ENCODE assay signal across 12 cellular contexts in genomic region chr14:22781606-22782000, GRCh38. TPM values are rescaled to one million over a fixed set of nuclear protein-coding genes. Genes with fewer than 3 reads are reported as not detected.
DNase-seq lines count a peak whose midpoint lies in the region; ATAC-seq and TF ChIP-seq lines count a peak whose summit lies in the region.
"Had no signal": no experiment of that assay in that cellular context is flagged by ENCODE, and none has a peak within 500 bp of the region (broad histone marks: within the 10 kb centered on the region; RNA-seq: fewer than 3 reads in every experiment).

No MANE protein-coding gene starts in this region.

- no peaks in the 10 kb centered on the region for H3K27me3 ChIP-seq in endodermal cell (ENCODE audit: control insufficient read depth, insufficient read depth, low read length, poor library complexity, severe bottlenecking)
- H3K27me3 ChIP-seq: BLaER1 had no signal

- H3K4me3 Mint-ChIP-seq in CD14-positive monocyte = no peak overlapping the region
- no peak overlapping the region for H3K4me3 Mint-ChIP-seq in endodermal cell
- H3K4me3 Mint-ChIP-seq in neural crest cell = no peak overlapping the region
- H3K4me3 Mint-ChIP-seq: activated CD4-positive, alpha-beta memory T cell treated with anti-CD3 and anti-CD28 coated beads for 36 hours had no signal

- DNase-seq in CD14-positive monocyte (ENCODE audit: low spot score) (no peak), NCI-H226 (peak; percentile 50), endodermal cell (no peak), neural crest cell (ENCODE audit: low read depth, low spot score) (no peak), T-helper 9 cell (no peak), Right ventricle myocardium inferior (ENCODE audit: missing footprints) (no peak)
- DNase-seq: activated CD4-positive, alpha-beta memory T cell treated with anti-CD3 and anti-CD28 coated beads for 36 hours; left ventricle myocardium inferior; nucleus accumbens had no signal

- H3K9me3 ChIP-seq in endodermal cell (ENCODE audit: control insufficient read depth, low read length) = no peaks in the 10 kb centered on the region
- H3K9me3 ChIP-seq: left ventricle myocardium inferior had no signal

- intact Hi-C loops in CD14-positive monocyte (cut with micrococcal nuclease) (no loop called here), Right ventricle myocardium inferior (cut with DNase I) (no loop called here)

- no peak overlapping the region for H3K4me3 ChIP-seq in endodermal cell (ENCODE audit: low read length)
- H3K4me3 ChIP-seq: BLaER1, left ventricle myocardium inferior had no signal

- TF ChIP-seq CTCF in CD14-positive monocyte (IDR thresholded peaks at IDR 0.05) = no peak
- no peak for TF ChIP-seq CTCF in endodermal cell (conservative IDR thresholded peaks at IDR 0.05)
- no peak for TF ChIP-seq CTCF in neural crest cell (conservative IDR thresholded peaks at IDR 0.05)

- no peaks in the 10 kb centered on the region for H3K36me3 ChIP-seq in endodermal cell (ENCODE audit: control insufficient read depth, insufficient read depth, low read length)
- H3K36me3 ChIP-seq: left ventricle myocardium inferior had no signal

- H3K27me3 Mint-ChIP-seq in CD14-positive monocyte (ENCODE audit: low read depth in 3 of 3) = peaks cover 0 to 1% (median 0%) of the 10 kb centered on the region in 3 donors
- H3K27me3 Mint-ChIP-seq in endodermal cell (ENCODE audit: insufficient read depth) = no peaks in the 10 kb centered on the region
- no peaks in the 10 kb centered on the region for H3K27me3 Mint-ChIP-seq in neural crest cell (ENCODE audit: low read depth)
- H3K27me3 Mint-ChIP-seq: activated CD4-positive, alpha-beta memory T cell treated with anti-CD3 and anti-CD28 coated beads for 36 hours had no signal

- H3K9me3 Mint-ChIP-seq in CD14-positive monocyte (no peaks in the 10 kb centered on the region), endodermal cell (no peaks in the 10 kb centered on the region), neural crest cell (no peaks in the 10 kb centered on the region)
- H3K9me3 Mint-ChIP-seq: activated CD4-positive, alpha-beta memory T cell treated with anti-CD3 and anti-CD28 coated beads for 36 hours had no signal

- 0% methylated on average over 1 of the region's 1 CpG for WGBS in endodermal cell (ENCODE audit: insufficient coverage in 1 of 2, insufficient read length in 1 of 2), 2 experiments

- H3K36me3 Mint-ChIP-seq in CD14-positive monocyte (peaks cover 55 to 81% of the 10 kb centered on the region in 2 donors), endodermal cell (ENCODE audit: low read depth) (no peaks in the 10 kb centered on the region), neural crest cell (ENCODE audit: low read depth) (no peaks in the 10 kb centered on the region)
- H3K36me3 Mint-ChIP-seq: activated CD4-positive, alpha-beta memory T cell treated with anti-CD3 and anti-CD28 coated beads for 36 hours had no signal

- H3K4me1 ChIP-seq in endodermal cell (ENCODE audit: control insufficient read depth, insufficient read depth, low read length) = peaks cover 8% of the 10 kb centered on the region

- H3K9ac ChIP-seq in endodermal cell (ENCODE audit: extremely low read depth, low read length, poor library complexity, severe bottlenecking) = no peak overlapping the region
- H3K9ac ChIP-seq: BLaER1 had no signal

- ATAC-seq in HG02938 (IDR thresholded peaks at IDR 0.05; ENCODE audit: unreplicated experiment) (no peak), GM21723 (IDR thresholded peaks at IDR 0.05; ENCODE audit: unreplicated experiment) (no peak), Right ventricle myocardium inferior (no peak)

- H3K27ac Mint-ChIP-seq in CD14-positive monocyte = peak overlapping the region in 6 of 7 donors; percentile 47 to 89 (median 82)
- H3K27ac Mint-ChIP-seq in endodermal cell = peak overlapping the region; percentile 9
- H3K27ac Mint-ChIP-seq in neural crest cell (ENCODE audit: unreplicated experiment) = peak overlapping the region; percentile 5
- H3K27ac Mint-ChIP-seq: activated CD4-positive, alpha-beta memory T cell treated with anti-CD3 and anti-CD28 coated beads for 36 hours had no signal

- no peak overlapping the region for H3K27ac ChIP-seq in endodermal cell (ENCODE audit: low read depth, low read length)
- H3K27ac ChIP-seq: BLaER1, left ventricle myocardium inferior had no signal

- peaks cover 64% of the 10 kb centered on the region for H3K4me1 Mint-ChIP-seq in CD14-positive monocyte
- peaks cover 11% of the 10 kb centered on the region for H3K4me1 Mint-ChIP-seq in endodermal cell
- peaks cover 3% of the 10 kb centered on the region for H3K4me1 Mint-ChIP-seq in neural crest cell

RNA-seq across cellular contexts. Expression of gene OXA1L, which starts 15.1 kb away (rescaled TPM):
- polyA plus RNA-seq in CD14-positive monocyte = 10 to 100 TPM; 61.2 to 86.9 TPM
- total RNA-seq in endodermal cell (100 to 1,000 TPM; 114 TPM), neural crest cell (121 and 125 TPM in 2 replicates), Right ventricle myocardium inferior (170 TPM)
- polyA plus RNA-seq in endodermal cell (2013, experiment 1 of 2) = 126 TPM
- 96.0 TPM for polyA plus RNA-seq in endodermal cell (2013, experiment 2 of 2)

RNA-seq across cellular contexts. Expression of gene SLC7A7, which starts 33.6 kb away (rescaled TPM):
- 100 to 1,000 TPM; 262 to 371 TPM for polyA plus RNA-seq in CD14-positive monocyte
- 10 to 100 TPM; 16.7 to 17.0 TPM for total RNA-seq in endodermal cell
- 8.4 TPM for polyA plus RNA-seq in endodermal cell (2013, experiment 1 of 2)
- 7.2 TPM for polyA plus RNA-seq in endodermal cell (2013, experiment 2 of 2)
- total RNA-seq in neural crest cell = 0.54 and 0.64 TPM in 2 replicates
- total RNA-seq in Right ventricle myocardium inferior = 5.8 TPM

RNA-seq across cellular contexts. Expression of gene MRPL52, which starts 48.1 kb away (rescaled TPM):
- 100 to 1,000 TPM; 130 to 164 TPM for polyA plus RNA-seq in CD14-positive monocyte
- 100 to 1,000 TPM; 192 to 204 TPM for total RNA-seq in endodermal cell
- 125 TPM for polyA plus RNA-seq in endodermal cell (2013, experiment 1 of 2)
- 133 TPM for polyA plus RNA-seq in endodermal cell (2013, experiment 2 of 2)
- 117 and 137 TPM in 2 replicates for total RNA-seq in neural crest cell
- total RNA-seq in Right ventricle myocardium inferior = 110 TPM

RNA-seq across cellular contexts. Expression of gene MMP14, which starts 54.8 kb away (rescaled TPM):
- polyA plus RNA-seq in CD14-positive monocyte = under 1 TPM; 0.14 to 0.44 TPM
- total RNA-seq in endodermal cell = 100 to 1,000 TPM; 181 to 220 TPM
- 75.6 TPM for polyA plus RNA-seq in endodermal cell (2013, experiment 1 of 2)
- 86.6 TPM for polyA plus RNA-seq in endodermal cell (2013, experiment 2 of 2)
- total RNA-seq in neural crest cell = 63.2 and 68.6 TPM in 2 replicates
- total RNA-seq in Right ventricle myocardium inferior = 26.0 TPM

Comparison
In these comparisons a context has a peak if more than half of its experiments do, and no peak if none do; other contexts are left out.
1. H3K27ac Mint-ChIP-seq: peak in every context shown above with its lines; median percentile 82 in CD14-positive monocyte; 9 in endodermal cell; 5 in neural crest cell.